Comparison of ENCODE assay signal across 13 cellular contexts in genomic region chr2:12606472-12607000, GRCh38.
A peak's percentile ranks its signal among the peaks of the same experiment; 100 is the strongest.
DNase-seq lines count a peak whose midpoint lies in the region; ATAC-seq, FAIRE-seq and TF ChIP-seq lines count a peak whose summit lies in the region.
"Had no signal": no experiment of that assay in that cellular context is flagged by ENCODE, and none has a peak within 500 bp of the region (broad histone marks: within the 10 kb centered on the region; RNA-seq: fewer than 3 reads in every experiment).

No MANE protein-coding gene starts in this region.

- intact Hi-C loops in natural killer cell (cut with micrococcal nuclease): loop anchor here (10.0 kb wide), 1 partner anchor 192 kb away; no protein-coding TSS in a partner anchor

- ATAC-seq in CD4-positive, CD25-positive, alpha-beta regulatory T cell (ENCODE audit: low read depth in 2 of 2): peak; percentile 50 to 59
- ATAC-seq in natural killer cell: peak in 2 of 3 donors; percentile 53 to 81
- ATAC-seq: activated CD8-positive, alpha-beta memory T cell treated with anti-CD3 and anti-CD28 coated beads, Interleukin-2, amount 10 ng/mL, durations not matched to agents 7 days and 5 days; lower lobe of right lung had no signal

- H3K27ac Mint-ChIP-seq in CD4-positive, CD25-positive, alpha-beta regulatory T cell: no peak overlapping the region
- H3K27ac Mint-ChIP-seq in natural killer cell: no peak overlapping the region
- H3K27ac Mint-ChIP-seq: activated CD8-positive, alpha-beta memory T cell treated with anti-CD3 and anti-CD28 coated beads, Interleukin-2, amount 10 ng/mL, durations not matched to agents 7 days and 5 days had no signal

- H3F3A ChIP-seq in OCI-LY1 (ENCODE audit: insufficient read depth, low read length): no peaks in the 10 kb centered on the region

- peaks cover 9% of the 10 kb centered on the region for H3K4me1 ChIP-seq in CD4-positive, CD25-positive, alpha-beta regulatory T cell (ENCODE audit: control insufficient read depth, insufficient read depth, low read length, poor library complexity, severe bottlenecking)
- peaks cover 8% of the 10 kb centered on the region for H3K4me1 ChIP-seq in OCI-LY1 (ENCODE audit: insufficient read depth, low read length, severe bottlenecking)
- H3K4me1 ChIP-seq: lower lobe of right lung had no signal

- FAIRE-seq in endometrium (lab: Jason Lieb, UNC): peak; percentile 72

- H3K9me2 ChIP-seq in OCI-LY1 (ENCODE audit: low read depth, low read length): no peaks in the 10 kb centered on the region

- no peak overlapping the region for H3K4me2 ChIP-seq in OCI-LY1 (ENCODE audit: low read length)

- no peak for DNase-seq in CD4-positive, CD25-positive, alpha-beta regulatory T cell
- DNase-seq in natural killer cell: no peak
- no peak for DNase-seq in ecto neural progenitor cell (ENCODE audit: low spot score)
- DNase-seq in HPDE6-E6E7 (ENCODE audit: extremely low spot score): no peak
- DNase-seq in NCI-H2107 (lab: John Stamatoyannopoulos, UW): no peak
- no peak for DNase-seq in AML-193 (lab: John Stamatoyannopoulos, UW)
- DNase-seq: activated CD8-positive, alpha-beta memory T cell treated with anti-CD3 and anti-CD28 coated beads, Interleukin-2, amount 10 ng/mL, durations not matched to agents 7 days and 5 days; DMS53; lower lobe of right lung; NCI-H1436 had no signal

- H2AFZ ChIP-seq in OCI-LY1 (ENCODE audit: low read length): no peak overlapping the region

- peaks cover 0 to 5% of the 10 kb centered on the region in 2 experiments for H3K9me3 ChIP-seq in CD4-positive, CD25-positive, alpha-beta regulatory T cell (ENCODE audit: control insufficient read depth in 2 of 2, low read length in 2 of 2)
- no peaks in the 10 kb centered on the region for H3K9me3 ChIP-seq in OCI-LY1 (ENCODE audit: low read length)
- H3K9me3 ChIP-seq: lower lobe of right lung, SJSA1 had no signal

- peaks cover 0 to 3% (median 0%) of the 10 kb centered on the region in 7 donors for H3K9me3 Mint-ChIP-seq in CD4-positive, CD25-positive, alpha-beta regulatory T cell
- H3K9me3 Mint-ChIP-seq in natural killer cell: no peaks in the 10 kb centered on the region

- no peak overlapping the region for H3K9ac ChIP-seq in OCI-LY1 (ENCODE audit: low read length)

- no peak overlapping the region for H3K27ac ChIP-seq in CD4-positive, CD25-positive, alpha-beta regulatory T cell (ENCODE audit: insufficient read depth, low read length, poor library complexity, severe bottlenecking)
- no peak overlapping the region for H3K27ac ChIP-seq in OCI-LY1 (ENCODE audit: low read depth, low read length, poor library complexity, severe bottlenecking)
- H3K27ac ChIP-seq: lower lobe of right lung, SJSA1 had no signal

- peaks cover 6 to 28% (median 21%) of the 10 kb centered on the region in 4 donors for H3K4me1 Mint-ChIP-seq in CD4-positive, CD25-positive, alpha-beta regulatory T cell
- peaks cover 0 to 13% of the 10 kb centered on the region in 2 donors for H3K4me1 Mint-ChIP-seq in natural killer cell

- H3K27me3 ChIP-seq in CD4-positive, CD25-positive, alpha-beta regulatory T cell (ENCODE audit: control insufficient read depth, insufficient read depth, low read length): no peaks in the 10 kb centered on the region
- H3K27me3 ChIP-seq in OCI-LY1 (ENCODE audit: insufficient read depth, low read length): no peaks in the 10 kb centered on the region
- H3K27me3 ChIP-seq: SJSA1 had no signal

- H3K36me3 ChIP-seq in CD4-positive, CD25-positive, alpha-beta regulatory T cell (ENCODE audit: control insufficient read depth, insufficient read depth, low read length): no peaks in the 10 kb centered on the region
- no peaks in the 10 kb centered on the region for H3K36me3 ChIP-seq in OCI-LY1 (ENCODE audit: insufficient read depth, low read length)
- H3K36me3 ChIP-seq: lower lobe of right lung, SJSA1 had no signal

- no peaks in the 10 kb centered on the region for H4K20me1 ChIP-seq in OCI-LY1 (ENCODE audit: insufficient read depth, low read length)

- H3K4me3 ChIP-seq in CD4-positive, CD25-positive, alpha-beta regulatory T cell (ENCODE audit: low read depth, low read length): no peak overlapping the region
- H3K4me3 ChIP-seq in OCI-LY1 (ENCODE audit: low read depth, low read length, poor library complexity, severe bottlenecking): no peak overlapping the region
- H3K4me3 ChIP-seq: lower lobe of right lung, SJSA1 had no signal

- TF ChIP-seq CTCF in OCI-LY1 (IDR thresholded peaks at IDR 0.05; ENCODE audit: low read length) (peak; percentile 34; the same call in 1 of the 2 replicates), natural killer cell (IDR thresholded peaks at IDR 0.05) (no peak)

- peaks cover 4% of the 10 kb centered on the region for H3K36me3 Mint-ChIP-seq in CD4-positive, CD25-positive, alpha-beta regulatory T cell
- H3K36me3 Mint-ChIP-seq in natural killer cell: no peaks in the 10 kb centered on the region
- H3K36me3 Mint-ChIP-seq: activated CD8-positive, alpha-beta memory T cell treated with anti-CD3 and anti-CD28 coated beads, Interleukin-2, amount 10 ng/mL, durations not matched to agents 7 days and 5 days had no signal

- no peaks in the 10 kb centered on the region for H3K27me3 Mint-ChIP-seq in CD4-positive, CD25-positive, alpha-beta regulatory T cell
- H3K27me3 Mint-ChIP-seq in natural killer cell (ENCODE audit: low read depth in 2 of 2): peaks cover 8 to 10% of the 10 kb centered on the region in 2 donors
- H3K27me3 Mint-ChIP-seq: activated CD8-positive, alpha-beta memory T cell treated with anti-CD3 and anti-CD28 coated beads, Interleukin-2, amount 10 ng/mL, durations not matched to agents 7 days and 5 days had no signal

- H3K4me3 Mint-ChIP-seq in CD4-positive, CD25-positive, alpha-beta regulatory T cell: no peak overlapping the region
- H3K4me3 Mint-ChIP-seq in natural killer cell: no peak overlapping the region
- H3K4me3 Mint-ChIP-seq: activated CD8-positive, alpha-beta memory T cell treated with anti-CD3 and anti-CD28 coated beads, Interleukin-2, amount 10 ng/mL, durations not matched to agents 7 days and 5 days had no signal

- no peaks in the 10 kb centered on the region for H3K79me2 ChIP-seq in OCI-LY1 (ENCODE audit: insufficient read depth, low read length)
